13 cellular contexts compared by ENCODE assay signal in genomic region chrX:19684265-19684664, GRCh38.
DNase-seq lines count a peak whose midpoint lies in the region; ATAC-seq and TF ChIP-seq lines count a peak whose summit lies in the region.
"Had no signal": no experiment of that assay in that cellular context is flagged by ENCODE, and none has a peak within 500 bp of the region (broad histone marks: within the 10 kb centered on the region; RNA-seq: fewer than 3 reads in every experiment).

No MANE protein-coding gene starts in this region.

- no peak for DNase-seq in activated T-cell treated with anti-CD3 and anti-CD28 coated beads, Interleukin-2, amount 50 U/mL, for 72 hours
- DNase-seq in activated T-cell treated with anti-CD3 and anti-CD28 coated beads, Interleukin-2, amount 50 U/mL, for 48 hours, result no peak
- DNase-seq in T-helper 17 cell, result no peak
- no peak for DNase-seq in effector memory CD8-positive, alpha-beta T cell
- no peak for DNase-seq in transverse colon
- no peak for DNase-seq in amygdala (lab: John Stamatoyannopoulos, UW)
- no peak for DNase-seq in SK-N-DZ (ENCODE audit: low spot score)
- DNase-seq in right atrium auricular region (ENCODE audit: low spot score), result no peak
- DNase-seq: H9, mammary epithelial cell, NCI-H1092 had no signal

- intact Hi-C loops in transverse colon (cut with DNase I; ENCODE audit: low total_unique reads), result no loop called here

- H3K27ac Mint-ChIP-seq in activated T-cell treated with anti-CD3 and anti-CD28 coated beads, Interleukin-2, amount 50 U/mL, for 72 hours, result peak overlapping the region; percentile 85
- H3K27ac Mint-ChIP-seq in T-helper 17 cell, result peak overlapping the region; percentile 99
- H3K27ac Mint-ChIP-seq in effector memory CD8-positive, alpha-beta T cell, result peak overlapping the region; percentile 95 to 99
- H3K27ac Mint-ChIP-seq: H9 had no signal

- H3K9me3 ChIP-seq in T-helper 17 cell (ENCODE audit: control insufficient read depth, low read length, poor library complexity, severe bottlenecking), result no peaks in the 10 kb centered on the region
- no peaks in the 10 kb centered on the region for H3K9me3 ChIP-seq in transverse colon
- H3K9me3 ChIP-seq in right atrium auricular region, result no peaks in the 10 kb centered on the region

- in situ Hi-C loops in transverse colon (cut with MboI; ENCODE audit: low pct_ligation_motif_present in 1 of 4, low pct_unique_long_range_greater_than_20kb in 1 of 4, low sequenced_read_pairs in 3 of 4), result no loop called here

- TF ChIP-seq CTCF in transverse colon (IDR thresholded peaks at IDR 0.05) (no peak), right atrium auricular region (IDR thresholded peaks at IDR 0.05) (no peak)

- no peak for TF ChIP-seq POLR2A in transverse colon (IDR thresholded peaks at IDR 0.05)

- H3K4me3 ChIP-seq in transverse colon (no peak overlapping the region), right atrium auricular region (no peak overlapping the region)
- H3K4me3 ChIP-seq: cardiac muscle cell had no signal

- H3K4me1 Mint-ChIP-seq in activated T-cell treated with anti-CD3 and anti-CD28 coated beads, Interleukin-2, amount 50 U/mL, for 72 hours (ENCODE audit: low read depth), result peaks cover 71% of the 10 kb centered on the region
- H3K4me1 Mint-ChIP-seq in T-helper 17 cell, result peaks cover 45% of the 10 kb centered on the region
- H3K4me1 Mint-ChIP-seq in effector memory CD8-positive, alpha-beta T cell (ENCODE audit: low read depth in 2 of 2), result peaks cover 37 to 39% of the 10 kb centered on the region in 2 donors

- no peak for TF ChIP-seq EP300 in transverse colon (IDR thresholded peaks at IDR 0.05; ENCODE audit: low read depth)

- H3K27me3 Mint-ChIP-seq in activated T-cell treated with anti-CD3 and anti-CD28 coated beads, Interleukin-2, amount 50 U/mL, for 72 hours (ENCODE audit: low read depth), result peaks cover 12% of the 10 kb centered on the region
- H3K27me3 Mint-ChIP-seq in T-helper 17 cell, result no peaks in the 10 kb centered on the region
- H3K27me3 Mint-ChIP-seq in effector memory CD8-positive, alpha-beta T cell, result no peaks in the 10 kb centered on the region

- H3K27me3 ChIP-seq in transverse colon (no peaks in the 10 kb centered on the region), right atrium auricular region (no peaks in the 10 kb centered on the region)
- H3K27me3 ChIP-seq: cardiac muscle cell had no signal

- H3K36me3 Mint-ChIP-seq in activated T-cell treated with anti-CD3 and anti-CD28 coated beads, Interleukin-2, amount 50 U/mL, for 72 hours (ENCODE audit: insufficient read depth in 2 of 2), result peaks cover 11% of the 10 kb centered on the region in 2 donors
- peaks cover 6% of the 10 kb centered on the region for H3K36me3 Mint-ChIP-seq in T-helper 17 cell (ENCODE audit: low read depth)
- peaks cover 42% of the 10 kb centered on the region for H3K36me3 Mint-ChIP-seq in effector memory CD8-positive, alpha-beta T cell (ENCODE audit: insufficient read depth)

- ATAC-seq in activated T-cell treated with anti-CD3 and anti-CD28 coated beads, Interleukin-2, amount 50 U/mL, for 72 hours (replicated peaks in 1 of 2), result no peak
- no peak for ATAC-seq in T-helper 17 cell
- no peak for ATAC-seq in effector memory CD8-positive, alpha-beta T cell (replicated peaks)
- ATAC-seq: HepG2 had no signal

- WGBS in transverse colon (ENCODE audit: low coverage in 1 of 2), 2 donors, result 70 to 100% methylated on average over 1 to 3 of the region's 3 CpGs

- peak overlapping the region in 3 of 4 donors; percentile 38 to 48 (median 45) for H3K27ac ChIP-seq in transverse colon
- H3K27ac ChIP-seq in right atrium auricular region, result peak overlapping the region in 1 of 2 donors; percentile 21
- H3K27ac ChIP-seq: cardiac muscle cell had no signal

- no peaks in the 10 kb centered on the region for H3K9me3 Mint-ChIP-seq in activated T-cell treated with anti-CD3 and anti-CD28 coated beads, Interleukin-2, amount 50 U/mL, for 72 hours
- no peaks in the 10 kb centered on the region for H3K9me3 Mint-ChIP-seq in effector memory CD8-positive, alpha-beta T cell

- H3K36me3 ChIP-seq in transverse colon (no peaks in the 10 kb centered on the region), right atrium auricular region (no peaks in the 10 kb centered on the region)
- H3K36me3 ChIP-seq: cardiac muscle cell had no signal

- peak overlapping the region; percentile 61 to 76 for H3K4me3 Mint-ChIP-seq in activated T-cell treated with anti-CD3 and anti-CD28 coated beads, Interleukin-2, amount 50 U/mL, for 72 hours
- H3K4me3 Mint-ChIP-seq in T-helper 17 cell, result peak overlapping the region; percentile 66
- H3K4me3 Mint-ChIP-seq in effector memory CD8-positive, alpha-beta T cell, result peak overlapping the region; percentile 34 to 54
- H3K4me3 Mint-ChIP-seq: H9 had no signal

- H3K4me1 ChIP-seq in transverse colon (peaks cover 0 to 32% (median 2%) of the 10 kb centered on the region in 4 donors), right atrium auricular region (no peaks in the 10 kb centered on the region)
